11 cellular contexts compared by ENCODE assay signal in the genomic region with DNA sequence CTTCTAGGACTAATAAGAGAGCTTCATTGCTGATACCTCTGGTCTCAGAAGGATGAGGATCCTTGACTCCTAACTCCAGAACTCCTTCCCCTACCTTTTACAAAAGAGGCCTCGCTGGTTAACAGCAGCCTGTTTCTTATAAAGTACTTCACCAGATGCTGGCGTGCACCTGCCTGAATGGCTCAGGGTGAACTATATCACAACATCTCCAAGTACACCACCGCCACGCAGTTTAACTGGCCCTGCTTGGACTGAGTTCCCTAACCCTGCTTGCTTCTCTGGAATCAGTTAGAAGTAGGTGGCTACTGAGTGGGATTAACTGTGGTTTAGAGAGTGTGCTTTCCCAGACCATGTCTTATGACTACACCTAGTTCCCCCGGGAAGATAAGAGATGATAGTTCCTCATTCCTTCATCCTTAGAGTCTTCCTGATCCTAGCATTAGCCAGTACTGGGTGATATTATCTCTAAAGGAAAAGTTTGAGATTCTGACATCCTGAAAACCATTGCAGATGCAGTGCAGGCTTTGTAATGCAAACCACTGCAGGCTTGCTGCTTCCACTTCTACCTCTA. TPM values are rescaled to one million over a fixed set of nuclear protein-coding genes. Genes with fewer than 3 reads are reported as not detected.
DNase-seq lines count a peak whose midpoint lies in the region; ATAC-seq and TF ChIP-seq lines count a peak whose summit lies in the region.
"Had no signal": no experiment of that assay in that cellular context is flagged by ENCODE, and none has a peak within 500 bp of the region (broad histone marks: within the 10 kb centered on the region; RNA-seq: fewer than 3 reads in every experiment).

No MANE protein-coding gene starts in this region.

- H3K27me3 Mint-ChIP-seq in CD4-positive, alpha-beta T cell, result no peaks in the 10 kb centered on the region

- H3K27me3 ChIP-seq in CD4-positive, alpha-beta T cell (ENCODE audit: control insufficient read depth, insufficient read depth, low read length), result no peaks in the 10 kb centered on the region
- H3K27me3 ChIP-seq in parathyroid adenoma (ENCODE audit: control insufficient read depth, insufficient read depth, low read length), result no peaks in the 10 kb centered on the region
- H3K27me3 ChIP-seq: thyroid gland had no signal

- no peak for TF ChIP-seq CTCF in CD4-positive, alpha-beta T cell (IDR thresholded peaks at IDR 0.05)
- TF ChIP-seq CTCF in OCI-LY7 (conservative IDR thresholded peaks at IDR 0.05; ENCODE audit: low read length) (no peak), fibroblast of villous mesenchyme (IDR thresholded peaks at IDR 0.05; ENCODE audit: insufficient read depth, low read depth, low read length) (no peak), parathyroid adenoma (IDR thresholded peaks at IDR 0.05) (no peak)

- H3K4me1 ChIP-seq in OCI-LY7 (ENCODE audit: insufficient read depth, low read length, poor library complexity, severe bottlenecking), result peaks cover 53% of the 10 kb centered on the region
- H3K4me1 ChIP-seq in parathyroid adenoma, result peaks cover 49% of the 10 kb centered on the region

- intact Hi-C loops in CD4-positive, alpha-beta T cell (cut with DNase I, micrococcal nuclease), result no loop called here
- intact Hi-C loops in OCI-LY7 (cut with micrococcal nuclease; ENCODE audit: unreplicated experiment), result loop anchor here (10.0 kb wide), 1 partner anchor 391 kb away; no protein-coding TSS in a partner anchor

- H3K9ac ChIP-seq in parathyroid adenoma, result no peak overlapping the region

- DNase-seq in CD4-positive, alpha-beta T cell, result no peak
- DNase-seq in OCI-LY7 (ENCODE audit: low spot score) (no peak), fibroblast of villous mesenchyme (ENCODE audit: low read depth) (peak; percentile 89), NCI-H2107 treated with DMSO at 0.1 percent for 48 hours (lab: John Stamatoyannopoulos, UW; ENCODE audit: unreplicated experiment) (no peak), NCI-H748 treated with DMSO at 0.1 percent for 48 hours (lab: John Stamatoyannopoulos, UW) (no peak), NCI-H69 (lab: John Stamatoyannopoulos, UW) (no peak), hippocampal formation (lab: John Stamatoyannopoulos, UW) (no peak)
- DNase-seq: NCI-H510A; stimulated activated CD4-positive, alpha-beta T cell treated with anti-CD3 and anti-CD28 coated beads, Interleukin-15, amount 100 ng/mL, for 24 hours had no signal

- H3K36me3 Mint-ChIP-seq in CD4-positive, alpha-beta T cell (ENCODE audit: low read depth), result peaks cover 39% of the 10 kb centered on the region

- H4K20me1 ChIP-seq in OCI-LY7 (ENCODE audit: insufficient read depth, low read length), result no peaks in the 10 kb centered on the region

- H3K36me3 ChIP-seq in OCI-LY7 (ENCODE audit: insufficient read depth, low read length), result peaks cover 7% of the 10 kb centered on the region; the same call in 1 of the 2 replicates
- H3K36me3 ChIP-seq in parathyroid adenoma (ENCODE audit: control insufficient read depth, insufficient read depth, low read length), result no peaks in the 10 kb centered on the region

- no peak overlapping the region for H2AFZ ChIP-seq in OCI-LY7 (ENCODE audit: low read length)
- H2AFZ ChIP-seq in parathyroid adenoma, result no peak overlapping the region

- peak overlapping the region; percentile 83 for H3K4me3 Mint-ChIP-seq in CD4-positive, alpha-beta T cell

- peaks cover 73% of the 10 kb centered on the region for H3K4me1 Mint-ChIP-seq in CD4-positive, alpha-beta T cell (ENCODE audit: low read depth)

- H3K9me3 ChIP-seq in CD4-positive, alpha-beta T cell (ENCODE audit: control insufficient read depth, low read length), result no peaks in the 10 kb centered on the region
- H3K9me3 ChIP-seq in OCI-LY7 (ENCODE audit: low read length), result no peaks in the 10 kb centered on the region
- H3K9me3 ChIP-seq in parathyroid adenoma (ENCODE audit: control insufficient read depth, low read length), result no peaks in the 10 kb centered on the region
- H3K9me3 ChIP-seq: thyroid gland had no signal

- CTCF ChIA-PET in CD4-positive, alpha-beta T cell (lab: Charles Lee), result interaction anchor here (1.1 to 3.1 kb wide), 2 partner anchors 10 to 42 kb away, joined by 3 to 11 read pairs; no protein-coding TSS in a partner anchor
- CTCF ChIA-PET in OCI-LY7 (lab: Charles Lee; ENCODE audit: unreplicated experiment), result interaction anchor here (1.2 kb wide), 1 partner anchor 102 kb away, joined by 4 read pairs; no protein-coding TSS in a partner anchor

- no peak for ATAC-seq in CD4-positive, alpha-beta T cell (ENCODE audit: poor library complexity)

- H3K9me3 Mint-ChIP-seq in CD4-positive, alpha-beta T cell, result no peaks in the 10 kb centered on the region

- no peak overlapping the region for H3K4me3 ChIP-seq in OCI-LY7 (ENCODE audit: low read depth, low read length, poor library complexity, severe bottlenecking)
- peak overlapping the region; percentile 95 for H3K4me3 ChIP-seq in fibroblast of villous mesenchyme (ENCODE audit: low read depth, low read length)
- no peak overlapping the region for H3K4me3 ChIP-seq in parathyroid adenoma (ENCODE audit: low read depth, low read length)
- H3K4me3 ChIP-seq: thyroid gland had no signal

- H3K4me2 ChIP-seq in OCI-LY7 (ENCODE audit: low read length) (peak overlapping the region; percentile 93; the same call in 1 of the 2 replicates), parathyroid adenoma (ENCODE audit: low read length) (peak overlapping the region; percentile 11)

- no peaks in the 10 kb centered on the region for H3K9me2 ChIP-seq in OCI-LY7 (ENCODE audit: insufficient read depth, low read length)

- BruUV-seq in OCI-LY7 (replicated peaks; lab: Mats Ljungman, UMichigan), result no TSS peak

- no peak overlapping the region for H3K27ac ChIP-seq in CD4-positive, alpha-beta T cell (ENCODE audit: low read depth, low read length)
- H3K27ac ChIP-seq in OCI-LY7 (ENCODE audit: low read depth, low read length, poor library complexity, severe bottlenecking), result no peak overlapping the region
- no peak overlapping the region for H3K27ac ChIP-seq in parathyroid adenoma

- H3K27ac Mint-ChIP-seq in CD4-positive, alpha-beta T cell, result peak overlapping the region; percentile 96

- H3K79me2 ChIP-seq in OCI-LY7 (ENCODE audit: insufficient read depth, low read depth, low read length) (no peaks in the 10 kb centered on the region), parathyroid adenoma (peaks cover 21% of the 10 kb centered on the region)

- POLR2A ChIA-PET in CD4-positive, alpha-beta T cell (lab: Charles Lee), result interaction anchor here (0.6 to 6.5 kb wide), 4 partner anchors 9 to 99 kb away, joined by 3 to 59 read pairs (median 6); partner anchors contain the start of gene SLC2A3
- POLR2A ChIA-PET in OCI-LY7 (lab: Charles Lee), result interaction anchor here (0.6 to 1.0 kb wide), 2 partner anchors 9 to 395 kb away, joined by 3 read pairs; no protein-coding TSS in a partner anchor

RNA-seq across cellular contexts. Expression of gene FOXJ2, which starts 3.0 kb away (rescaled TPM):
- 10 to 100 TPM; 36.3 to 38.5 TPM for total RNA-seq in CD4-positive, alpha-beta T cell
- total RNA-seq in OCI-LY7 (2014; rRNA removed; shearing (Covaris generic)), result 4.1 and 5.7 TPM in 2 replicates
- total RNA-seq in OCI-LY7 (2022) (9.3 and 9.9 TPM in 2 replicates), fibroblast of villous mesenchyme (8.2 and 8.4 TPM in 2 replicates)

RNA-seq across cellular contexts. Expression of gene C3AR1, which starts 30.6 kb away (rescaled TPM):
- total RNA-seq in CD4-positive, alpha-beta T cell, result 1 to 10 TPM; 1.4 TPM
- not detected in 2 replicates for total RNA-seq in OCI-LY7 (2014; rRNA removed; shearing (Covaris generic))
- not detected in 2 replicates for total RNA-seq in OCI-LY7 (2022)
- under 0.01 TPM in 2 replicates for total RNA-seq in fibroblast of villous mesenchyme

RNA-seq across cellular contexts. Expression of gene NECAP1, which starts 46.5 kb away (rescaled TPM):
- total RNA-seq in CD4-positive, alpha-beta T cell, result 100 to 1,000 TPM; 119 to 121 TPM
- 34.7 and 35.6 TPM in 2 replicates for total RNA-seq in OCI-LY7 (2014; rRNA removed; shearing (Covaris generic))
- total RNA-seq in OCI-LY7 (2022), result 27.1 and 29.0 TPM in 2 replicates
- total RNA-seq in fibroblast of villous mesenchyme, result 45.1 and 76.4 TPM in 2 replicates
